In genomic region chr4:46258436-46258835, GRCh38 we compare ENCODE assay signal across 25 cellular contexts.
"Had no signal": no experiment of that assay in that cellular context is flagged by ENCODE, and none has a peak within 500 bp of the region (broad histone marks: within the 10 kb centered on the region; RNA-seq: fewer than 3 reads in every experiment).

No MANE protein-coding gene starts in this region.

- H3K36me3 ChIP-seq: esophagus muscularis mucosa, gastroesophageal sphincter, pancreas, sigmoid colon, stomach, suprapubic skin, transverse colon had no signal

- H3K27me3 ChIP-seq: esophagus muscularis mucosa, gastroesophageal sphincter, pancreas, sigmoid colon, stomach, suprapubic skin, transverse colon had no signal

- ATAC-seq: activated naive CD8-positive, alpha-beta T cell treated with anti-CD3 and anti-CD28 coated beads, Interleukin-2, amount 50 U/mL, for 24 hours; activated T-cell treated with anti-CD3 and anti-CD28 coated beads, Interleukin-2, amount 50 U/mL, for 4 hours; activated T-helper 17 cell treated with anti-CD3 and anti-CD28 coated beads, Interleukin-2, amount 50 U/mL, for 72 hours; gastroesophageal sphincter; left cardiac atrium; left ventricle myocardium superior; naive thymus-derived CD4-positive, alpha-beta T cell; pancreas; psoas muscle; stimulated activated effector memory CD8-positive, alpha-beta T cell treated with anti-CD3 and anti-CD28 coated beads, Interleukin-12 subunit alpha, Interleukin-12 subunit beta, amount 100 ng/mL, for 72 hours; WTC11 had no signal

- DNase-seq: activated CD4-positive, alpha-beta memory T cell treated with anti-CD3 and anti-CD28 coated beads, Interleukin-2, amount 10 ng/mL, durations not matched to agents 7 days and 5 days; activated CD4-positive, alpha-beta T cell treated with anti-CD3 and anti-CD28 coated beads for 1 hour; activated CD4-positive, alpha-beta T cell treated with anti-CD3 and anti-CD28 coated beads, Interleukin-2, amount 10 ng/mL, durations not matched to agents 7 days and 5 days; activated naive CD8-positive, alpha-beta T cell treated with anti-CD3 and anti-CD28 coated beads, Interleukin-2, amount 50 U/mL, for 24 hours; activated T-cell treated with anti-CD3 and anti-CD28 coated beads, Interleukin-2, amount 50 U/mL, for 4 hours; amygdala; caudate nucleus; endodermal cell; left cardiac atrium; left ventricle myocardium superior; naive thymus-derived CD4-positive, alpha-beta T cell; pancreas; psoas muscle; sigmoid colon; small intestine; stimulated activated CD4-positive, alpha-beta T cell treated with anti-CD3 and anti-CD28 coated beads, Interleukin-4, amount 100 ng/mL, for 24 hours; stomach; T-helper 2 cell; transverse colon had no signal

- H3K4me1 ChIP-seq: esophagus muscularis mucosa, gastroesophageal sphincter, pancreas, psoas muscle, sigmoid colon, stomach, suprapubic skin, transverse colon had no signal

- H3K4me3 ChIP-seq: esophagus muscularis mucosa, gastroesophageal sphincter, pancreas, psoas muscle, sigmoid colon, stomach, suprapubic skin, transverse colon had no signal

- H3K27ac ChIP-seq: esophagus muscularis mucosa, gastroesophageal sphincter, pancreas, psoas muscle, sigmoid colon, stomach, suprapubic skin, transverse colon had no signal

- H3K9me3 ChIP-seq: esophagus muscularis mucosa, gastroesophageal sphincter, pancreas, psoas muscle, sigmoid colon, stomach, suprapubic skin, transverse colon had no signal
